9 cellular contexts compared by ENCODE assay signal in the genomic region with DNA sequence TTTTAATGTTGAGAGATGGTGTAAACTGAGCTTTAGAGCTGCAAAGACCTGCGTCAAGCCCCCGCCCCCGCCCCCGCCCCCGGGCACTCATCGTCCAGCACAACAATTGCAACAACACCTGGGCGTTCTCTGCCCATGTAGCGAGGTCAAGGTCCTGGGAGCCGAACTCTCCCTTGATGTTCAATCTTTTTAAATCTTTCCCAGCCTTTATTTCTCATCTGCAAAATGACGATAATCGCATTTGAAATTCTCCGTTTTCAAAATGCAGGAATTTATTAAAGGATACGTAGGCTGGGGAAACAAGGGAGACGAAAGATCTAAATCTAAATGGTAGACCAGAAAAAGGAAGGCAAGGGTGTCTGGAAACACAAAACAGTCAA. TPM values are rescaled to one million over a fixed set of nuclear protein-coding genes. Genes with fewer than 3 reads are reported as not detected.
DNase-seq lines count a peak whose midpoint lies in the region; ATAC-seq, FAIRE-seq and TF ChIP-seq lines count a peak whose summit lies in the region.
"Had no signal": no experiment of that assay in that cellular context is flagged by ENCODE, and none has a peak within 500 bp of the region (broad histone marks: within the 10 kb centered on the region; RNA-seq: fewer than 3 reads in every experiment).

No MANE protein-coding gene starts in this region.

- no peak for FAIRE-seq in GM12892 (lab: Jason Lieb, UNC)

- H3K4me3 Mint-ChIP-seq in natural killer cell treated with Interleukin-12 subunit alpha and Interleukin-12 subunit beta and Interleukin-15 and Interleukin-18, amount 100 ng/mL, for 72 hours: no peak overlapping the region
- H3K4me3 Mint-ChIP-seq: activated B cell treated with CpG ODN at 0.5 μM for 24 hours had no signal

- ATAC-seq in GM21717 (IDR thresholded peaks at IDR 0.05; ENCODE audit: unreplicated experiment) (peak; percentile 15), PC-3 (peak; percentile 8; the same call in 1 of the 2 replicates), HG02678 (IDR thresholded peaks at IDR 0.05; ENCODE audit: unreplicated experiment) (no peak)
- ATAC-seq in natural killer cell treated with Interleukin-12 subunit alpha and Interleukin-12 subunit beta and Interleukin-15 and Interleukin-18, amount 100 ng/mL, for 72 hours: no peak

- no peaks in the 10 kb centered on the region for H3K9me3 Mint-ChIP-seq in natural killer cell treated with Interleukin-12 subunit alpha and Interleukin-12 subunit beta and Interleukin-15 and Interleukin-18, amount 100 ng/mL, for 72 hours
- H3K9me3 Mint-ChIP-seq: activated B cell treated with CpG ODN at 0.5 μM for 24 hours had no signal

- POLR2A ChIA-PET in PC-3 (lab: Charles Lee; ENCODE audit: unreplicated experiment): interaction anchor here (0.5 kb wide), 1 partner anchor 230 kb away, joined by 9 read pairs; no protein-coding TSS in a partner anchor

- DNase-seq in DMS53 treated with DMSO at 0.1 percent for 48 hours (lab: John Stamatoyannopoulos, UW; ENCODE audit: unreplicated experiment): peak; percentile 9
- peak; percentile 14 for DNase-seq in PC-3
- DNase-seq in epithelial cell of esophagus (ENCODE audit: low read depth): peak; percentile 50
- no peak for DNase-seq in GM12892 (ENCODE audit: insufficient read length)
- no peak for DNase-seq in natural killer cell treated with Interleukin-12 subunit alpha and Interleukin-12 subunit beta and Interleukin-15 and Interleukin-18, amount 100 ng/mL, for 72 hours (ENCODE audit: low spot score)

- peaks cover 33 to 34% of the 10 kb centered on the region in 2 donors for H3K4me1 Mint-ChIP-seq in natural killer cell treated with Interleukin-12 subunit alpha and Interleukin-12 subunit beta and Interleukin-15 and Interleukin-18, amount 100 ng/mL, for 72 hours (ENCODE audit: low read depth in 2 of 2)

- TF ChIP-seq POLR2A in GM12892 (IDR thresholded peaks at IDR 0.05; ENCODE audit: low read depth, low read length): no peak

- H3K27me3 ChIP-seq in PC-3 (ENCODE audit: low read length) (no peaks in the 10 kb centered on the region), muscle layer of duodenum (ENCODE audit: low read depth, low read length) (no peaks in the 10 kb centered on the region)

- peak overlapping the region in 1 of 2 donors; percentile 66 for H3K27ac Mint-ChIP-seq in natural killer cell treated with Interleukin-12 subunit alpha and Interleukin-12 subunit beta and Interleukin-15 and Interleukin-18, amount 100 ng/mL, for 72 hours

- H3K4me1 ChIP-seq in PC-3 (ENCODE audit: insufficient read depth, low read length): peaks cover 17% of the 10 kb centered on the region
- peaks cover 17 to 21% of the 10 kb centered on the region in 2 donors for H3K4me1 ChIP-seq in muscle layer of duodenum (ENCODE audit: control insufficient read depth in 1 of 2, insufficient read depth in 2 of 2, low read length in 2 of 2)

- intact Hi-C loops in PC-3 (cut with micrococcal nuclease): loop anchor here (1.0 to 5.0 kb wide), 3 partner anchors 117 to 215 kb away; a partner anchor contains a TSS

- H3K4me3 ChIP-seq in PC-3 (ENCODE audit: low read length) (peak overlapping the region; percentile 96), epithelial cell of esophagus (ENCODE audit: low read length) (peak overlapping the region; percentile 70), muscle layer of duodenum (ENCODE audit: low read depth in 1 of 2, low read length in 2 of 2) (peak overlapping the region; percentile 92 to 100)

- peak overlapping the region; percentile 95 for H2AFZ ChIP-seq in PC-3 (ENCODE audit: low read length)

- H4K20me1 ChIP-seq in PC-3 (ENCODE audit: low read length): 0 out of 2 replicates have a peak, but pooled peaks cover 7% of the 10 kb centered on the region

- H3K9ac ChIP-seq in PC-3 (ENCODE audit: low read length): peak overlapping the region; percentile 82

- CTCF ChIA-PET in PC-3 (lab: Charles Lee): interaction anchor here (1.4 to 1.6 kb wide), 2 partner anchors 196 to 214 kb away, joined by 5 to 6 read pairs; a partner anchor contains a TSS

- H3K36me3 Mint-ChIP-seq in natural killer cell treated with Interleukin-12 subunit alpha and Interleukin-12 subunit beta and Interleukin-15 and Interleukin-18, amount 100 ng/mL, for 72 hours: peaks cover 14% of the 10 kb centered on the region

- H3K27me3 Mint-ChIP-seq in natural killer cell treated with Interleukin-12 subunit alpha and Interleukin-12 subunit beta and Interleukin-15 and Interleukin-18, amount 100 ng/mL, for 72 hours: no peaks in the 10 kb centered on the region
- H3K27me3 Mint-ChIP-seq: activated B cell treated with CpG ODN at 0.5 μM for 24 hours had no signal

- H3K36me3 ChIP-seq in PC-3 (ENCODE audit: low read depth, low read length): peaks cover 6% of the 10 kb centered on the region; the same call in 1 of the 2 replicates
- H3K36me3 ChIP-seq in muscle layer of duodenum (ENCODE audit: control insufficient read depth in 1 of 2, insufficient read depth in 2 of 2, low read length in 2 of 2): no peaks in the 10 kb centered on the region

- H3K27ac ChIP-seq in PC-3 (ENCODE audit: low read length): peak overlapping the region; percentile 73
- peak overlapping the region; percentile 84 for H3K27ac ChIP-seq in muscle layer of duodenum (ENCODE audit: low read length)

- H3K79me2 ChIP-seq in PC-3 (ENCODE audit: low read length): peaks cover 43% of the 10 kb centered on the region

- H3K4me2 ChIP-seq in PC-3 (ENCODE audit: low read length): peak overlapping the region; percentile 98

- no peaks in the 10 kb centered on the region for H3F3A ChIP-seq in PC-3 (ENCODE audit: low read length, unreplicated experiment)

- TF ChIP-seq CTCF in PC-3 (conservative IDR thresholded peaks at IDR 0.05; ENCODE audit: low read depth, low read length): no peak
- TF ChIP-seq CTCF in epithelial cell of esophagus (IDR thresholded peaks at IDR 0.05; ENCODE audit: insufficient read depth, low read depth, low read length, missing control alignments): no peak

- TSS peak; percentile 88 for BruUV-seq in PC-3 (replicated peaks; lab: Mats Ljungman, UMichigan)

- no peaks in the 10 kb centered on the region for H3K9me2 ChIP-seq in PC-3 (replicated peaks; ENCODE audit: low read length)

- H3K9me3 ChIP-seq in PC-3 (ENCODE audit: low read length) (no peaks in the 10 kb centered on the region), muscle layer of duodenum (ENCODE audit: control insufficient read depth in 1 of 2, low read length in 2 of 2) (no peaks in the 10 kb centered on the region)

RNA-seq across cellular contexts. Expression of a gene that starts 0.6 kb away (rescaled TPM):
- total RNA-seq in PC-3 (2014; rRNA removed): 30.5 and 37.6 TPM in 2 replicates
- 55.8 TPM for polyA plus RNA-seq in GM12892 (2012; ENCODE audit: missing spikeins)
- total RNA-seq in natural killer cell treated with Interleukin-12 subunit alpha and Interleukin-12 subunit beta and Interleukin-15 and Interleukin-18, amount 100 ng/mL, for 72 hours: 10 to 100 TPM; 59.1 to 60.2 TPM

RNA-seq across cellular contexts. Expression of a gene that starts 52.0 kb away (rescaled TPM):
- total RNA-seq in PC-3 (2014; rRNA removed): 15.4 and 15.5 TPM in 2 replicates
- polyA plus RNA-seq in GM12892 (2012; ENCODE audit: missing spikeins): not detected
- not detected for total RNA-seq in natural killer cell treated with Interleukin-12 subunit alpha and Interleukin-12 subunit beta and Interleukin-15 and Interleukin-18, amount 100 ng/mL, for 72 hours
- total RNA-seq: activated B cell treated with CpG ODN at 0.5 μM for 24 hours had no signal

Comparison
In these comparisons a context has a peak if more than half of its experiments do, and no peak if none do; other contexts are left out.
1. DNase-seq: peak in DMS53 treated with DMSO at 0.1 percent for 48 hours (single experiment), PC-3 (single experiment) and epithelial cell of esophagus (single experiment); none in GM12892 (single experiment) and natural killer cell treated with Interleukin-12 subunit alpha and Interleukin-12 subunit beta and Interleukin-15 and Interleukin-18, amount 100 ng/mL, for 72 hours (single experiment).
2. ATAC-seq: peak in GM21717 (single experiment) and PC-3 (single experiment); none in HG02678 (single experiment) and natural killer cell treated with Interleukin-12 subunit alpha and Interleukin-12 subunit beta and Interleukin-15 and Interleukin-18, amount 100 ng/mL, for 72 hours (0 of 2).
3. RNA of a gene that starts 52.0 kb away (total RNA-seq): 15.4 to 15.5 TPM in PC-3; not detected in natural killer cell treated with Interleukin-12 subunit alpha and Interleukin-12 subunit beta and Interleukin-15 and Interleukin-18, amount 100 ng/mL, for 72 hours; every median in the first group is over 10 times any median in the second.
4. Peak in every context shown above with its lines, with median percentiles within 50 percentile points of each other: H3K4me3 ChIP-seq.